ENCODE assay signal across 20 cellular contexts in the genomic region with DNA sequence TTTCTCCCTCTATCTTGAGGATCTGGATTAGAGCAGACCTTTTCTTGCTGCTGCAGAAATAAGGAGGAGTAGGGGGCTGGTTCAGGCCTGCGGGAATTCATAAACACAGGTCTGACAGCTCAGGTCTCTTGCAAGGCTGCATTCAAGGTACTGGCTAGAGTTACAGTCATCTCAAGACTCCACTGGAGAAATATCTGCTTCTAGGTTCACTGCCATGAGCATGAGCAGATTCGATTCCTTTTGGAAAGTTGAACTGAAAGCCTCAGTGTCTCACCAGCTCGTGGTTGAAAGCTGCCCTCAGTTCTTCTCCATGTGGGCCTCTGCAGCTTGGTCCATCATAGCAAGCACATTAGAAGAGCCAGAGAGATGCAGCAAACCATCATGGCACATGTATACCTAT.
DNase-seq lines count a peak whose midpoint lies in the region; ATAC-seq and TF ChIP-seq lines count a peak whose summit lies in the region.
"Had no signal": no experiment of that assay in that cellular context is flagged by ENCODE, and none has a peak within 500 bp of the region (broad histone marks: within the 10 kb centered on the region; RNA-seq: fewer than 3 reads in every experiment).

No MANE protein-coding gene starts in this region.

- H3K27ac Mint-ChIP-seq in activated CD4-positive, alpha-beta T cell treated with anti-CD3 and anti-CD28 coated beads, Interleukin-2, amount 10 ng/mL, durations not matched to agents 24 days and 14 days: no peak overlapping the region
- H3K27ac Mint-ChIP-seq in chondrocyte (ENCODE audit: unreplicated experiment): no peak overlapping the region
- H3K27ac Mint-ChIP-seq: activated CD8-positive, alpha-beta T cell treated with anti-CD3 and anti-CD28 coated beads for 36 hours had no signal

- H3K27me3 Mint-ChIP-seq in activated CD4-positive, alpha-beta T cell treated with anti-CD3 and anti-CD28 coated beads, Interleukin-2, amount 10 ng/mL, durations not matched to agents 24 days and 14 days: peaks cover 5% of the 10 kb centered on the region
- no peaks in the 10 kb centered on the region for H3K27me3 Mint-ChIP-seq in chondrocyte (ENCODE audit: low read depth)
- H3K27me3 Mint-ChIP-seq: activated CD8-positive, alpha-beta T cell treated with anti-CD3 and anti-CD28 coated beads for 36 hours; naive B cell had no signal

- H3K9me3 ChIP-seq in mesodermal cell (ENCODE audit: control insufficient read depth, low read length): no peaks in the 10 kb centered on the region
- H3K9me3 ChIP-seq: testis had no signal

- no peaks in the 10 kb centered on the region for H3K9me3 Mint-ChIP-seq in activated CD4-positive, alpha-beta T cell treated with anti-CD3 and anti-CD28 coated beads, Interleukin-2, amount 10 ng/mL, durations not matched to agents 24 days and 14 days
- H3K9me3 Mint-ChIP-seq in chondrocyte (ENCODE audit: low read depth): no peaks in the 10 kb centered on the region
- H3K9me3 Mint-ChIP-seq: activated CD8-positive, alpha-beta T cell treated with anti-CD3 and anti-CD28 coated beads for 36 hours had no signal

- H3K36me3 Mint-ChIP-seq in activated CD4-positive, alpha-beta T cell treated with anti-CD3 and anti-CD28 coated beads, Interleukin-2, amount 10 ng/mL, durations not matched to agents 24 days and 14 days (ENCODE audit: low read depth): no peaks in the 10 kb centered on the region
- H3K36me3 Mint-ChIP-seq in chondrocyte (ENCODE audit: low read depth): no peaks in the 10 kb centered on the region
- H3K36me3 Mint-ChIP-seq: naive B cell had no signal

- no peak overlapping the region for H3K4me3 Mint-ChIP-seq in activated CD4-positive, alpha-beta T cell treated with anti-CD3 and anti-CD28 coated beads, Interleukin-2, amount 10 ng/mL, durations not matched to agents 24 days and 14 days
- no peak overlapping the region for H3K4me3 Mint-ChIP-seq in chondrocyte (ENCODE audit: unreplicated experiment)
- H3K4me3 Mint-ChIP-seq: activated CD8-positive, alpha-beta T cell treated with anti-CD3 and anti-CD28 coated beads for 36 hours had no signal

- ATAC-seq in GM18499 (IDR thresholded peaks at IDR 0.05; ENCODE audit: insufficient read depth, unreplicated experiment) (peak; percentile 68), GM21515 (IDR thresholded peaks at IDR 0.05; ENCODE audit: unreplicated experiment) (peak; percentile 71), HG03442 (IDR thresholded peaks at IDR 0.05; ENCODE audit: unreplicated experiment) (peak; percentile 59)
- ATAC-seq: activated CD8-positive, alpha-beta T cell treated with anti-CD3 and anti-CD28 coated beads for 36 hours; Right ventricle myocardium inferior had no signal

- no peak overlapping the region for H3K4me3 ChIP-seq in mesodermal cell (ENCODE audit: extremely low read depth, insufficient read depth, low read length, poor library complexity, severe bottlenecking)
- H3K4me3 ChIP-seq: dorsolateral prefrontal cortex, testis had no signal

- H3K4me1 Mint-ChIP-seq in activated CD4-positive, alpha-beta T cell treated with anti-CD3 and anti-CD28 coated beads, Interleukin-2, amount 10 ng/mL, durations not matched to agents 24 days and 14 days: no peaks in the 10 kb centered on the region
- H3K4me1 Mint-ChIP-seq in chondrocyte (ENCODE audit: low read depth): peaks cover 8% of the 10 kb centered on the region

- H3K36me3 ChIP-seq in mesodermal cell (ENCODE audit: control insufficient read depth, insufficient read depth, low read length): no peaks in the 10 kb centered on the region
- H3K36me3 ChIP-seq: WERI-Rb-1 had no signal

- 52 to 57% methylated on average over 3 of the region's 3 CpGs for WGBS in mesodermal cell (ENCODE audit: insufficient coverage in 2 of 2), 2 experiments

- intact Hi-C loops in activated CD4-positive, alpha-beta T cell treated with anti-CD3 and anti-CD28 coated beads, Interleukin-2, amount 10 ng/mL, durations not matched to agents 24 days and 14 days (cut with micrococcal nuclease): no loop called here

- peaks cover 5% of the 10 kb centered on the region for H3K4me1 ChIP-seq in mesodermal cell (ENCODE audit: control insufficient read depth, insufficient read depth, low read length, poor library complexity, severe bottlenecking)
- H3K4me1 ChIP-seq: testis had no signal

- H3K27ac ChIP-seq in mesodermal cell (ENCODE audit: low read depth, low read length, severe bottlenecking): peak overlapping the region; percentile 4
- H3K27ac ChIP-seq: dorsolateral prefrontal cortex, testis, WERI-Rb-1 had no signal

- no peak for TF ChIP-seq CTCF in chondrocyte (IDR thresholded peaks at IDR 0.05)

- DNase-seq in activated CD4-positive, alpha-beta T cell treated with anti-CD3 and anti-CD28 coated beads, Interleukin-2, amount 10 ng/mL, durations not matched to agents 24 days and 14 days: no peak
- no peak for DNase-seq in OCI-M1 (lab: John Stamatoyannopoulos, UW)
- DNase-seq in NCI-H2227 treated with DMSO at 0.1 percent for 48 hours (lab: John Stamatoyannopoulos, UW): no peak
- no peak for DNase-seq in chondrocyte (ENCODE audit: low spot score)
- DNase-seq: activated CD8-positive, alpha-beta T cell treated with anti-CD3 and anti-CD28 coated beads for 36 hours; DMS79 treated with DMSO at 0.1 percent for 48 hours; dorsolateral prefrontal cortex; Karpas-422; naive B cell; NCI-H146; posterior cingulate gyrus; stimulated activated CD4-positive, alpha-beta T cell treated with anti-CD3 and anti-CD28 coated beads, Interleukin-2, amount 100 ng/mL, for 48 hours; T-helper 1 cell; testis; WERI-Rb-1 had no signal
